1 cellular context compared by ENCODE assay signal in genomic region chr5:143403607-143404415, GRCh38.
TF ChIP-seq lines count a peak whose summit lies in the region.

NR3C1 (minus strand) TSS chr5:143403686; CDS start chr5:143400839, 2,847 bp downstream.

TF ChIP-seq in HepG2, 621 proteins besides CTCF, POLR2A, EP300 and RAD21 (continued from another document and continues in another):
- TF ChIP-seq ZNF800 (CRISPR knock-in tag; IDR thresholded peaks at IDR 0.05) (no peak), TRIM22 (IDR thresholded peaks at IDR 0.05) (no peak), TSC22D2 (CRISPR knock-in tag; IDR thresholded peaks at IDR 0.05; ENCODE audit: borderline replicate concordance) (no peak; the same call in 1 of the 2 replicates), ZNF556 (CRISPR knock-in tag; IDR thresholded peaks at IDR 0.05; ENCODE audit: borderline replicate concordance) (no peak), CCDC6 (CRISPR knock-in tag; IDR thresholded peaks at IDR 0.05) (no peak; the same call in 1 of the 2 replicates), ATF1 (CRISPR knock-in tag; IDR thresholded peaks at IDR 0.05) (no peak), SKIL (CRISPR knock-in tag; IDR thresholded peaks at IDR 0.05; ENCODE audit: borderline replicate concordance) (peak; percentile 29; the same call in 1 of the 2 replicates), GZF1 (CRISPR knock-in tag; IDR thresholded peaks at IDR 0.05) (0 out of 2 replicates have a peak, but pooled peaks have one; percentile 51), ATAD3A (CRISPR knock-in tag; IDR thresholded peaks at IDR 0.05) (no peak), ZSCAN12 (CRISPR knock-in tag; IDR thresholded peaks at IDR 0.05) (no peak), FOXK2 (IDR thresholded peaks at IDR 0.05) (no peak), AKNA (CRISPR knock-in tag; IDR thresholded peaks at IDR 0.05; ENCODE audit: borderline replicate concordance) (no peak), ZNF710 (CRISPR knock-in tag; IDR thresholded peaks at IDR 0.05; ENCODE audit: borderline replicate concordance) (no peak), UBTF (CRISPR knock-in tag; IDR thresholded peaks at IDR 0.05) (peak; percentile 28; the same call in 1 of the 2 replicates), ZNF589 (CRISPR knock-in tag; conservative IDR thresholded peaks at IDR 0.05) (0 out of 2 replicates have a peak, but pooled peaks have one; percentile 72), ZBTB40 (IDR thresholded peaks at IDR 0.05) (no peak), ZBTB40 (CRISPR knock-in tag; IDR thresholded peaks at IDR 0.05) (no peak), KDM5B (CRISPR knock-in tag; IDR thresholded peaks at IDR 0.05; ENCODE audit: borderline replicate concordance) (peak; percentile 41; the same call in 1 of the 2 replicates), MAZ (IDR thresholded peaks at IDR 0.05; ENCODE audit: borderline replicate concordance, low read depth, low read length) (peak; percentile 79), MAZ (CRISPR knock-in tag; IDR thresholded peaks at IDR 0.05; ENCODE audit: low read depth) (peak; percentile 68), AKAP8 (CRISPR knock-in tag; IDR thresholded peaks at IDR 0.05) (no peak), ZBTB42 (CRISPR knock-in tag; IDR thresholded peaks at IDR 0.05) (no peak), CHD4 (IDR thresholded peaks at IDR 0.05; ENCODE audit: borderline replicate concordance, low read length) (no peak), GATAD1 (CRISPR knock-in tag; IDR thresholded peaks at IDR 0.05) (no peak), TFAP4 (IDR thresholded peaks at IDR 0.05; ENCODE audit: borderline replicate concordance, low read depth) (no peak)
